In the genomic region with DNA sequence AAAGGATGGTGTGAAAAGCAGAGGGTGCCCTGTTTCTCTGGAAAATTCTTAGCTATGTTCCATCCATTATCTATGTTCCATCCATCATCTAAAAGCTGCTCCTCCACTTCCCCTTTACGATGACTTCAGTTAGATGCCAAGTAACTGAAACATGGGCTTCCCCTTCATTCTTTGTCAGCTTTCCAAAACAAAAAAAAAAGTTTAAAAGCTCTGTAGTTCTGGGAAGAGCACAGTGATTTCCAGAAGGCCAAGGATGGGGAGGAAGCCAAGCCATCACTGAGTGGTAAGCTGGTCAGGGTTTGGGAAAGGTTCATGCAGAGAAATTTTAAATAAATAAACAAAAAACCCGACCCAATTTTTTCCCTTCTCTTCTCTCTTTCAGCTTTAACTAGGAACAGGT, we compare ENCODE assay signal across 21 cellular contexts.
DNase-seq lines count a peak whose midpoint lies in the region; FAIRE-seq and TF ChIP-seq lines count a peak whose summit lies in the region.
"Had no signal": no experiment of that assay in that cellular context is flagged by ENCODE, and none has a peak within 500 bp of the region (broad histone marks: within the 10 kb centered on the region; RNA-seq: fewer than 3 reads in every experiment).

No MANE protein-coding gene starts in this region.

- intact Hi-C loops in tibial artery (cut with DNase I; ENCODE audit: low total_unique reads), result no loop called here

- no peaks in the 10 kb centered on the region for H3K9me3 ChIP-seq in astrocyte (ENCODE audit: insufficient read depth, low read depth, low read length)
- no peaks in the 10 kb centered on the region for H3K9me3 ChIP-seq in SJCRH30 (replicated peaks)
- H3K9me3 ChIP-seq in tibial artery, result no peaks in the 10 kb centered on the region
- no peaks in the 10 kb centered on the region for H3K9me3 ChIP-seq in Karpas-422 (ENCODE audit: low read length)
- H3K9me3 ChIP-seq: A549 had no signal

- H3K79me2 ChIP-seq in astrocyte (ENCODE audit: insufficient read depth, low read length) (no peaks in the 10 kb centered on the region), Karpas-422 (ENCODE audit: low read length) (no peaks in the 10 kb centered on the region)

- no peaks in the 10 kb centered on the region for H3K4me1 Mint-ChIP-seq in astrocyte (ENCODE audit: low read depth, unreplicated experiment)
- H3K4me1 Mint-ChIP-seq: CD4-positive, CD25-positive, alpha-beta regulatory T cell; H9; IgD-negative memory B cell had no signal

- no peak overlapping the region for H2AFZ ChIP-seq in astrocyte (ENCODE audit: low read depth, low read length)
- no peak overlapping the region for H2AFZ ChIP-seq in Karpas-422 (ENCODE audit: low read length)
- H2AFZ ChIP-seq: GM23248 had no signal

- H3K9me3 Mint-ChIP-seq in astrocyte (ENCODE audit: unreplicated experiment), result no peaks in the 10 kb centered on the region
- H3K9me3 Mint-ChIP-seq: H9 had no signal

- no peak for FAIRE-seq in astrocyte (lab: Jason Lieb, UNC)
- FAIRE-seq: A549, GM12878 had no signal

- no peaks in the 10 kb centered on the region for H3K27me3 ChIP-seq in astrocyte (ENCODE audit: insufficient read depth, low read length)
- no peaks in the 10 kb centered on the region for H3K27me3 ChIP-seq in SJCRH30
- no peaks in the 10 kb centered on the region for H3K27me3 ChIP-seq in tibial artery
- no peaks in the 10 kb centered on the region for H3K27me3 ChIP-seq in Karpas-422 (ENCODE audit: low read length)

- H3K27ac ChIP-seq in astrocyte (ENCODE audit: low read depth, low read length), result no peak overlapping the region
- H3K27ac ChIP-seq in SJCRH30, result no peak overlapping the region
- no peak overlapping the region for H3K27ac ChIP-seq in tibial artery
- no peak overlapping the region for H3K27ac ChIP-seq in Karpas-422 (ENCODE audit: low read length)
- H3K27ac ChIP-seq: A549, GM23248 had no signal

- H4K20me1 ChIP-seq in astrocyte (ENCODE audit: insufficient read depth, low read length), result no peaks in the 10 kb centered on the region
- H4K20me1 ChIP-seq in Karpas-422 (ENCODE audit: insufficient read depth, low read depth, low read length), result no peaks in the 10 kb centered on the region

- H3K36me3 ChIP-seq in astrocyte (ENCODE audit: insufficient read depth, low read length) (no peaks in the 10 kb centered on the region), SJCRH30 (no peaks in the 10 kb centered on the region), tibial artery (peaks cover 0 to 9% (median 5%) of the 10 kb centered on the region in 3 donors), Karpas-422 (ENCODE audit: insufficient read depth, low read length) (peaks cover 12% of the 10 kb centered on the region)

- no peak overlapping the region for H3K4me2 ChIP-seq in astrocyte (ENCODE audit: low read length)
- no peak overlapping the region for H3K4me2 ChIP-seq in Karpas-422 (ENCODE audit: low read depth, low read length, poor library complexity, severe bottlenecking)
- H3K4me2 ChIP-seq: A549 had no signal

- H3K9ac ChIP-seq in astrocyte (ENCODE audit: low read length) (no peak overlapping the region), Karpas-422 (ENCODE audit: low read length) (no peak overlapping the region)
- H3K9ac ChIP-seq: GM23248 had no signal

- H3K9me2 ChIP-seq in Karpas-422 (replicated peaks; ENCODE audit: insufficient read depth, low read length), result no peaks in the 10 kb centered on the region

- DNase-seq in GF-D8 (lab: John Stamatoyannopoulos, UW) (peak; percentile 14), OCI-M1 (lab: John Stamatoyannopoulos, UW) (peak; percentile 34), astrocyte (ENCODE audit: low read depth) (peak; percentile 17), fibroblast of peridontal ligament (ENCODE audit: extremely low read depth) (peak; percentile 86), SJCRH30 (no peak), tibial artery (no peak), Karpas-422 (no peak), cortex of kidney (lab: John Stamatoyannopoulos, UW) (no peak)
- DNase-seq: CD4-positive, CD25-positive, alpha-beta regulatory T cell; DMS79; GM23248; H9; MM.1S; NCI-H1105; NCI-H146; NCI-H2029; NCI-H2171; NCI-H524 treated with DMSO at 0.1 percent for 48 hours had no signal

- TF ChIP-seq CTCF in astrocyte (IDR thresholded peaks at IDR 0.05; ENCODE audit: insufficient read depth, low read depth, low read length) (no peak), tibial artery (IDR thresholded peaks at IDR 0.05) (no peak)

- no peak overlapping the region for H3K4me3 Mint-ChIP-seq in astrocyte (ENCODE audit: unreplicated experiment)
- H3K4me3 Mint-ChIP-seq: CD4-positive, CD25-positive, alpha-beta regulatory T cell; H9; IgD-negative memory B cell had no signal

- H3K27ac Mint-ChIP-seq in astrocyte (ENCODE audit: unreplicated experiment), result no peak overlapping the region
- H3K27ac Mint-ChIP-seq: CD4-positive, CD25-positive, alpha-beta regulatory T cell; H9; IgD-negative memory B cell had no signal

- H3K4me1 ChIP-seq in astrocyte (ENCODE audit: insufficient read depth, low read length) (no peaks in the 10 kb centered on the region), SJCRH30 (no peaks in the 10 kb centered on the region), tibial artery (no peaks in the 10 kb centered on the region), Karpas-422 (ENCODE audit: low read length) (no peaks in the 10 kb centered on the region)
- H3K4me1 ChIP-seq: A549 had no signal

- H3K36me3 Mint-ChIP-seq in astrocyte (ENCODE audit: low read depth, unreplicated experiment), result peaks cover 13% of the 10 kb centered on the region

- no peaks in the 10 kb centered on the region for H3K27me3 Mint-ChIP-seq in astrocyte (ENCODE audit: low read depth, unreplicated experiment)
- H3K27me3 Mint-ChIP-seq: CD4-positive, CD25-positive, alpha-beta regulatory T cell; IgD-negative memory B cell had no signal

- H3K4me3 ChIP-seq in astrocyte (ENCODE audit: insufficient read depth, low read depth, low read length) (no peak overlapping the region), SJCRH30 (no peak overlapping the region), tibial artery (no peak overlapping the region), Karpas-422 (ENCODE audit: low read length) (no peak overlapping the region)
- H3K4me3 ChIP-seq: A549, GM12878, GM23248 had no signal

Comparison
In these comparisons a context has a peak if more than half of its experiments do, and no peak if none do; other contexts are left out.
1. DNase-seq: peak in GF-D8 (single experiment), OCI-M1 (single experiment), astrocyte (single experiment) and fibroblast of peridontal ligament (single experiment); none in SJCRH30 (0 of 2), tibial artery (0 of 2), Karpas-422 (single experiment) and cortex of kidney (single experiment).